11 cellular contexts compared by ENCODE assay signal in the genomic region with DNA sequence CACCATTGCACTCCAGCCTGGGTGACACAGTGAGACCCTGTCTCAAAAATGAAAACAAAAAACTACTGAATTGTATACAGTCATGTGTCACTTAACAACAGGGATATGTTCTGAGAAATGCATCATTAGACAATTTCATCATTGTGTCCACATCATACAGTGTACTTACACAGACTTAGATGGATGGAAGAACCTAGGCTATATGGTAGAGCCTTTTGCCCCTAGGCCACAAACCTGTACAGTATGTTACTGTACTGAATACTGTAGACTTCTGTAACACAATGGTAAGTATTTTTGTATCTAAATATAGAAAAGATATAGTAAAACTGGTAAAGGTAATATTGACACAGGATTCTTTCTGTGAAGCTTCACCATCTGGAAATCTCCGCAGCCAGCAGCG.
"Had no signal": no experiment of that assay in that cellular context is flagged by ENCODE, and none has a peak within 500 bp of the region (broad histone marks: within the 10 kb centered on the region; RNA-seq: fewer than 3 reads in every experiment).

No MANE protein-coding gene starts in this region.

- H3K9ac ChIP-seq: GM23248 had no signal

- H3K9me3 ChIP-seq: HAP-1 had no signal

- H3K4me3 Mint-ChIP-seq: GM23338, H9, HFFc6 had no signal

- H3K4me3 ChIP-seq: GM23248, GM23338, HAP-1 had no signal

- ATAC-seq: GM23338, HCT116 had no signal

- H2AFZ ChIP-seq: GM23248, GM23338 had no signal

- DNase-seq: GM23248, GOT3, H7, H9, HCEC 1CT, HFFc6 had no signal

- H3K27ac Mint-ChIP-seq: GM23338, H9, HFFc6 had no signal

- H3K4me2 ChIP-seq: GM23338 had no signal

- H3K4me1 ChIP-seq: HAP-1 had no signal

- H3K4me1 Mint-ChIP-seq: GM23338, H9 had no signal

- H3K27ac ChIP-seq: GM23248 had no signal

- H3K9me3 Mint-ChIP-seq: GM23338, HFFc6 had no signal

- H3K36me3 ChIP-seq: HAP-1 had no signal

- FAIRE-seq: H1, H54 had no signal
